21 cellular contexts compared by ENCODE assay signal in the genomic region with DNA sequence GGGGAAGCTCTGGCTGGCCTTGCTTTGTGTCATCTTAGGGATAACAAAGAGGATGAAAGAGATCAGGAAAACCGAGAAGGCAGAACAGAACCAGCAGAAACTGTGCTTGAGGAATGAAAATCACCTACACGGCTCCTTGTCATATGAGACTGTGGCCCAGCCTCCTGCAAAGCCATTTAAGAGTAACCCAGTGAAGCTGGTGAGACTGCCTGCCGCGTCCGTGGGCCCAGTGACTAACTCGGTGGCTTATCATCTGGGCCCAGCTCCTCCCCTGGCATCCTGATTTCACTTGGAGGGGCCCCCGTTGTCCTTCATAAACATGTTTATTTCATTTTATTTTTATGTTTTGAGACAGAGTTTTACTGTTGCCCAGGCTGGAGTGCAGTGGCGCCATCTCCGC. TPM values are rescaled to one million over a fixed set of nuclear protein-coding genes. Genes with fewer than 3 reads are reported as not detected.
DNase-seq lines count a peak whose midpoint lies in the region; ATAC-seq and TF ChIP-seq lines count a peak whose summit lies in the region.
"Had no signal": no experiment of that assay in that cellular context is flagged by ENCODE, and none has a peak within 500 bp of the region (broad histone marks: within the 10 kb centered on the region; RNA-seq: fewer than 3 reads in every experiment).

No MANE protein-coding gene starts in this region.

- no peaks in the 10 kb centered on the region for H3K36me3 Mint-ChIP-seq in activated CD4-positive, alpha-beta T cell treated with anti-CD3 and anti-CD28 coated beads for 36 hours (ENCODE audit: low read depth)
- H3K36me3 Mint-ChIP-seq in activated CD4-positive, alpha-beta T cell treated with anti-CD3 and anti-CD28 coated beads, Interleukin-2, amount 10 ng/mL, durations not matched to agents 24 days and 14 days (ENCODE audit: low read depth) = no peaks in the 10 kb centered on the region
- peaks cover 37% of the 10 kb centered on the region for H3K36me3 Mint-ChIP-seq in osteocyte (ENCODE audit: unreplicated experiment)

- H3K36me3 ChIP-seq in tibial artery (no peaks in the 10 kb centered on the region), Karpas-422 (ENCODE audit: insufficient read depth, low read length) (no peaks in the 10 kb centered on the region)
- H3K36me3 ChIP-seq: BLaER1 treated with 17β-estradiol and CSF1 and Interleukin-3, amounts not matched to agents 10 nM and 100 nM; MG63 had no signal

- H3K4me3 Mint-ChIP-seq in activated CD4-positive, alpha-beta T cell treated with anti-CD3 and anti-CD28 coated beads for 36 hours = no peak overlapping the region
- no peak overlapping the region for H3K4me3 Mint-ChIP-seq in activated CD4-positive, alpha-beta T cell treated with anti-CD3 and anti-CD28 coated beads, Interleukin-2, amount 10 ng/mL, durations not matched to agents 24 days and 14 days
- H3K4me3 Mint-ChIP-seq in osteocyte (ENCODE audit: unreplicated experiment) = no peak overlapping the region
- H3K4me3 Mint-ChIP-seq: H9; neural crest cell; stimulated activated naive CD8-positive, alpha-beta T cell treated with anti-CD3 and anti-CD28 coated beads, Interleukin-15, amount 100 ng/mL, for 72 hours had no signal

- no peaks in the 10 kb centered on the region for H3K79me2 ChIP-seq in Karpas-422 (ENCODE audit: low read length)

- POLR2A ChIA-PET in activated CD4-positive, alpha-beta T cell treated with anti-CD3 and anti-CD28 coated beads for 36 hours (lab: Charles Lee) = no interaction called here

- H3K4me2 ChIP-seq in Karpas-422 (ENCODE audit: low read depth, low read length, poor library complexity, severe bottlenecking) = no peak overlapping the region

- no peaks in the 10 kb centered on the region for H3K9me3 Mint-ChIP-seq in activated CD4-positive, alpha-beta T cell treated with anti-CD3 and anti-CD28 coated beads for 36 hours (ENCODE audit: low read depth)
- no peaks in the 10 kb centered on the region for H3K9me3 Mint-ChIP-seq in activated CD4-positive, alpha-beta T cell treated with anti-CD3 and anti-CD28 coated beads, Interleukin-2, amount 10 ng/mL, durations not matched to agents 24 days and 14 days
- H3K9me3 Mint-ChIP-seq in osteocyte (ENCODE audit: unreplicated experiment) = peaks cover 4% of the 10 kb centered on the region
- H3K9me3 Mint-ChIP-seq: activated T-cell treated with anti-CD3 and anti-CD28 coated beads, Interleukin-2, amount 50 U/mL, for 72 hours; H9; neural crest cell; stimulated activated naive CD8-positive, alpha-beta T cell treated with anti-CD3 and anti-CD28 coated beads, Interleukin-15, amount 100 ng/mL, for 72 hours had no signal

- no peak overlapping the region for H2AFZ ChIP-seq in Karpas-422 (ENCODE audit: low read length)

- peak overlapping the region in 58 of 59 donors; percentile 7 to 99 (median 77) for H3K27ac ChIP-seq in dorsolateral prefrontal cortex
- peak overlapping the region; percentile 76 to 91 for H3K27ac ChIP-seq in tibial artery
- H3K27ac ChIP-seq in Karpas-422 (ENCODE audit: low read length) = no peak overlapping the region
- H3K27ac ChIP-seq: 22Rv1, adrenal gland had no signal

- H3K9me3 ChIP-seq in tibial artery (no peaks in the 10 kb centered on the region), Karpas-422 (ENCODE audit: low read length) (no peaks in the 10 kb centered on the region)
- H3K9me3 ChIP-seq: adrenal gland; BLaER1 treated with 17β-estradiol and CSF1 and Interleukin-3, amounts not matched to agents 10 nM and 100 nM; MG63 had no signal

- peaks cover 5 to 91% (median 68%) of the 10 kb centered on the region in 4 donors for H3K4me1 ChIP-seq in tibial artery
- no peaks in the 10 kb centered on the region for H3K4me1 ChIP-seq in Karpas-422 (ENCODE audit: low read length)

- no peaks in the 10 kb centered on the region for H4K20me1 ChIP-seq in Karpas-422 (ENCODE audit: insufficient read depth, low read depth, low read length)
- H4K20me1 ChIP-seq: BLaER1 treated with 17β-estradiol and CSF1 and Interleukin-3, amounts not matched to agents 10 nM and 100 nM had no signal

- peak; percentile 25 for DNase-seq in activated CD4-positive, alpha-beta T cell treated with anti-CD3 and anti-CD28 coated beads for 36 hours
- DNase-seq in activated CD4-positive, alpha-beta T cell treated with anti-CD3 and anti-CD28 coated beads, Interleukin-2, amount 10 ng/mL, durations not matched to agents 24 days and 14 days = no peak
- DNase-seq in dorsolateral prefrontal cortex (peak in 2 of 10 donors; percentile 23 to 33), osteocyte (ENCODE audit: extremely low spot score, unreplicated experiment) (no peak), tibial artery (peak in 1 of 2 donors; percentile 64), NCI-H1930 (lab: John Stamatoyannopoulos, UW) (no peak), Karpas-422 (no peak)
- DNase-seq: adrenal gland, H9, MG63, NCI-H1436 treated with DMSO at 0.1 percent for 48 hours had no signal

- H3K27me3 ChIP-seq in dorsolateral prefrontal cortex (no peaks in the 10 kb centered on the region), tibial artery (no peaks in the 10 kb centered on the region), Karpas-422 (ENCODE audit: low read length) (no peaks in the 10 kb centered on the region)
- H3K27me3 ChIP-seq: adrenal gland; BLaER1 treated with 17β-estradiol and CSF1 and Interleukin-3, amounts not matched to agents 10 nM and 100 nM; MG63 had no signal

- no peak overlapping the region for H3K4me3 ChIP-seq in dorsolateral prefrontal cortex
- H3K4me3 ChIP-seq in tibial artery = no peak overlapping the region
- no peak overlapping the region for H3K4me3 ChIP-seq in Karpas-422 (ENCODE audit: low read length)
- H3K4me3 ChIP-seq: adrenal gland; BLaER1 treated with 17β-estradiol and CSF1 and Interleukin-3, amounts not matched to agents 10 nM and 100 nM; MG63 had no signal

- H3K4me1 Mint-ChIP-seq in activated CD4-positive, alpha-beta T cell treated with anti-CD3 and anti-CD28 coated beads for 36 hours = peaks cover 22% of the 10 kb centered on the region
- H3K4me1 Mint-ChIP-seq in activated CD4-positive, alpha-beta T cell treated with anti-CD3 and anti-CD28 coated beads, Interleukin-2, amount 10 ng/mL, durations not matched to agents 24 days and 14 days = peaks cover 12% of the 10 kb centered on the region
- H3K4me1 Mint-ChIP-seq in osteocyte (ENCODE audit: unreplicated experiment) = peaks cover 89% of the 10 kb centered on the region

- CTCF ChIA-PET in activated CD4-positive, alpha-beta T cell treated with anti-CD3 and anti-CD28 coated beads for 36 hours (lab: Charles Lee) = interaction anchor here (1.9 kb wide), 1 partner anchor 73 kb away, joined by 4 read pairs; no protein-coding TSS in a partner anchor

- no peak overlapping the region for H3K9ac ChIP-seq in Karpas-422 (ENCODE audit: low read length)

- intact Hi-C loops in activated CD4-positive, alpha-beta T cell treated with anti-CD3 and anti-CD28 coated beads for 36 hours (cut with DNase I, micrococcal nuclease) = no loop called here
- intact Hi-C loops in activated CD4-positive, alpha-beta T cell treated with anti-CD3 and anti-CD28 coated beads, Interleukin-2, amount 10 ng/mL, durations not matched to agents 24 days and 14 days (cut with micrococcal nuclease) = no loop called here
- intact Hi-C loops in dorsolateral prefrontal cortex (cut with DNase I) (no loop called here), tibial artery (cut with DNase I; ENCODE audit: low total_unique reads) (no loop called here)

- TF ChIP-seq CTCF in dorsolateral prefrontal cortex (IDR thresholded peaks at IDR 0.05 in 54 of 56, conservative IDR thresholded peaks at IDR 0.05 in 2 of 56; ENCODE audit: low read depth in 1 of 56, partially characterized antibody in 56 of 56) = no peak
- no peak for TF ChIP-seq CTCF in osteocyte (IDR thresholded peaks at IDR 0.05)
- no peak for TF ChIP-seq CTCF in tibial artery (IDR thresholded peaks at IDR 0.05)

- H3K27me3 Mint-ChIP-seq in activated CD4-positive, alpha-beta T cell treated with anti-CD3 and anti-CD28 coated beads for 36 hours = peaks cover 2% of the 10 kb centered on the region
- H3K27me3 Mint-ChIP-seq in activated CD4-positive, alpha-beta T cell treated with anti-CD3 and anti-CD28 coated beads, Interleukin-2, amount 10 ng/mL, durations not matched to agents 24 days and 14 days = peaks cover 14% of the 10 kb centered on the region
- H3K27me3 Mint-ChIP-seq in osteocyte (ENCODE audit: unreplicated experiment) = no peaks in the 10 kb centered on the region

- no peak overlapping the region for H3K27ac Mint-ChIP-seq in activated CD4-positive, alpha-beta T cell treated with anti-CD3 and anti-CD28 coated beads for 36 hours
- no peak overlapping the region for H3K27ac Mint-ChIP-seq in activated CD4-positive, alpha-beta T cell treated with anti-CD3 and anti-CD28 coated beads, Interleukin-2, amount 10 ng/mL, durations not matched to agents 24 days and 14 days
- peak overlapping the region; percentile 95 for H3K27ac Mint-ChIP-seq in osteocyte (ENCODE audit: unreplicated experiment)
- H3K27ac Mint-ChIP-seq: activated T-cell treated with anti-CD3 and anti-CD28 coated beads, Interleukin-2, amount 50 U/mL, for 72 hours; H9 had no signal

- no peaks in the 10 kb centered on the region for H3K9me2 ChIP-seq in Karpas-422 (replicated peaks; ENCODE audit: insufficient read depth, low read length)

- peak; percentile 47 for ATAC-seq in activated CD4-positive, alpha-beta T cell treated with anti-CD3 and anti-CD28 coated beads for 36 hours
- no peak for ATAC-seq in GM19395 (IDR thresholded peaks at IDR 0.05; ENCODE audit: unreplicated experiment)

RNA-seq across cellular contexts. Expression of gene HTRA1, which starts 30.7 kb away (rescaled TPM):
- total RNA-seq in activated CD4-positive, alpha-beta T cell treated with anti-CD3 and anti-CD28 coated beads for 36 hours = not detected
- not detected in 2 replicates for total RNA-seq in activated CD4-positive, alpha-beta T cell treated with anti-CD3 and anti-CD28 coated beads, Interleukin-2, amount 10 ng/mL, durations not matched to agents 24 days and 14 days
- total RNA-seq in dorsolateral prefrontal cortex (100 to 1,000 TPM; 154 to 492 (median 263) TPM), osteocyte (1,546 and 1,638 TPM in 2 replicates)
- not detected in 2 replicates for total RNA-seq in Karpas-422 (2014; rRNA removed; shearing (Covaris generic); ENCODE audit: low replicate concordance)
- total RNA-seq: activated T-cell treated with anti-CD3 and anti-CD28 coated beads, Interleukin-2, amount 50 U/mL, for 72 hours had no signal

RNA-seq across cellular contexts. Expression of gene ARMS2, which starts 37.6 kb away (rescaled TPM):
- not detected for total RNA-seq in activated CD4-positive, alpha-beta T cell treated with anti-CD3 and anti-CD28 coated beads for 36 hours
- total RNA-seq in activated CD4-positive, alpha-beta T cell treated with anti-CD3 and anti-CD28 coated beads, Interleukin-2, amount 10 ng/mL, durations not matched to agents 24 days and 14 days = not detected in 2 replicates
- total RNA-seq in dorsolateral prefrontal cortex = 1 to 10 TPM in 1 of 120 experiments, under 1 TPM in 8, not detected in 111; 0.63 to 2.1 (median 0.83) TPM
- not detected in 2 replicates for total RNA-seq in osteocyte
- total RNA-seq in Karpas-422 (2014; rRNA removed; shearing (Covaris generic); ENCODE audit: low replicate concordance) = not detected in 2 replicates
- total RNA-seq: activated T-cell treated with anti-CD3 and anti-CD28 coated beads, Interleukin-2, amount 50 U/mL, for 72 hours; adrenal gland; fibroblast of villous mesenchyme; G401; H9; kidney epithelial cell; neural crest cell; RPMI7951 had no signal

Comparison
In these comparisons a context has a peak if more than half of its experiments do, and no peak if none do; other contexts are left out.
1. RNA of gene HTRA1, which starts 30.7 kb away (total RNA-seq): 1,546 to 1,638 TPM in osteocyte and 154 to 492 TPM in dorsolateral prefrontal cortex; not detected in activated CD4-positive, alpha-beta T cell treated with anti-CD3 and anti-CD28 coated beads for 36 hours, not detected in activated CD4-positive, alpha-beta T cell treated with anti-CD3 and anti-CD28 coated beads, Interleukin-2, amount 10 ng/mL, durations not matched to agents 24 days and 14 days and not detected in Karpas-422; every median in the first group is over 100 times any median in the second.